In the genomic region with DNA sequence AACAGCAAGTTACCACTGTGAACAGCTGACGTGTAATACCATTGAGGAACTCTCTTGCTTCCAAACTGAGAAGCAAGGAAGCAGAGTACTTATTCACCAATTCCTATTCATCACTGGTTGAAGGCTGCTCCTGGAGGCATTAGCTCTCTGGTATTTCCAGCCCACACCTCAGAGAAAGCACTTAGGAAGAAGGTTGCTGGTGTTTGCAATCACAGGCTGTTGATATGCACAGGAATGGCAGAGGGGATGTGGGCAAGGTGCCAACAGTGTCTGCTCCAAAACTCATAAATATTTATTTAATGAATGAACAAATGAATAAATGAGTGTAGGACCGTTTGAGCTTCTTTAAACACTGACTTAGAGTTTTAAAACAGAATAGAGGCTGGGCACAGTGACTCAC, we compare ENCODE assay signal across 1 cellular context.
TF ChIP-seq lines count a peak whose summit lies in the region.

No MANE protein-coding gene starts in this region.

TF ChIP-seq in IMR-90, 13 proteins besides CTCF, POLR2A, EP300 and RAD21 (continued from another document):
- TF ChIP-seq, protein P1, sequence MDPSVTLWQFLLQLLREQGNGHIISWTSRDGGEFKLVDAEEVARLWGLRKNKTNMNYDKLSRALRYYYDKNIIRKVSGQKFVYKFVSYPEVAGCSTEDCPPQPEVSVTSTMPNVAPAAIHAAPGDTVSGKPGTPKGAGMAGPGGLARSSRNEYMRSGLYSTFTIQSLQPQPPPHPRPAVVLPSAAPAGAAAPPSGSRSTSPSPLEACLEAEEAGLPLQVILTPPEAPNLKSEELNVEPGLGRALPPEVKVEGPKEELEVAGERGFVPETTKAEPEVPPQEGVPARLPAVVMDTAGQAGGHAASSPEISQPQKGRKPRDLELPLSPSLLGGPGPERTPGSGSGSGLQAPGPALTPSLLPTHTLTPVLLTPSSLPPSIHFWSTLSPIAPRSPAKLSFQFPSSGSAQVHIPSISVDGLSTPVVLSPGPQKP (IDR thresholded peaks at IDR 0.05; ENCODE audit: borderline replicate concordance, low read depth, low read length) = no peak
- TF ChIP-seq FOS (IDR thresholded peaks at IDR 0.05; ENCODE audit: low read depth, low read length) (no peak), USF2 (IDR thresholded peaks at IDR 0.05; ENCODE audit: low read depth, low read length) (no peak), MAFK (IDR thresholded peaks at IDR 0.05; ENCODE audit: low read depth, low read length) (no peak), MAZ (IDR thresholded peaks at IDR 0.05; ENCODE audit: borderline replicate concordance, low read depth, low read length) (no peak), MXI1 (IDR thresholded peaks at IDR 0.05; ENCODE audit: borderline replicate concordance, low read depth, low read length) (no peak)
